ENCODE assay signal across 2 cellular contexts in the genomic region with DNA sequence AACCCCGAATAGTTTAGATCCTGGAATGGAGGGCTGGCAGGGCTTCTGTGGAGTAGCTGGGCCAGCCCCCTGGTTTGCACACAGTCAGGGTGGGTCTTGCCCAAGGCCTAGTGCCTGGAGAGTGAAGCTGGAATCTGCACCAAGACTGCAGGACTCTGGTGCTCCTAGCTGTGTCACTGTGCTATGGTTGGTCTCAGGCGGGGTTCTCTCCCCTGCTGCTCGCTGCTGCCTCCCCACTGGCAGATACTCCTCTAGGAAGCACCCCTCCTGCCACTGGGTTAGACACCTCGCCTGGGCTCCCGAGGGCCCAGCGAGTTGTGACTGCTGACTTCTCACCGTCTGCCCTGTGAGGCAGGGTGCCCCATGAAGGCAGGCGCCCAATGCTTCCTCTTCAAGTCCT. TPM values are rescaled to one million over a fixed set of nuclear protein-coding genes. Genes with fewer than 3 reads are reported as not detected.
"Had no signal": no experiment of that assay in that cellular context is flagged by ENCODE, and none has a peak within 500 bp of the region (broad histone marks: within the 10 kb centered on the region; RNA-seq: fewer than 3 reads in every experiment).

No MANE protein-coding gene starts in this region.

RNA-seq across cellular contexts. Expression of a gene that starts 27.9 kb away (rescaled TPM):
- total RNA-seq: mammary epithelial cell; naive thymus-derived CD8-positive, alpha-beta T cell had no signal
